Comparison of ENCODE assay signal across 2 cellular contexts in the genomic region with DNA sequence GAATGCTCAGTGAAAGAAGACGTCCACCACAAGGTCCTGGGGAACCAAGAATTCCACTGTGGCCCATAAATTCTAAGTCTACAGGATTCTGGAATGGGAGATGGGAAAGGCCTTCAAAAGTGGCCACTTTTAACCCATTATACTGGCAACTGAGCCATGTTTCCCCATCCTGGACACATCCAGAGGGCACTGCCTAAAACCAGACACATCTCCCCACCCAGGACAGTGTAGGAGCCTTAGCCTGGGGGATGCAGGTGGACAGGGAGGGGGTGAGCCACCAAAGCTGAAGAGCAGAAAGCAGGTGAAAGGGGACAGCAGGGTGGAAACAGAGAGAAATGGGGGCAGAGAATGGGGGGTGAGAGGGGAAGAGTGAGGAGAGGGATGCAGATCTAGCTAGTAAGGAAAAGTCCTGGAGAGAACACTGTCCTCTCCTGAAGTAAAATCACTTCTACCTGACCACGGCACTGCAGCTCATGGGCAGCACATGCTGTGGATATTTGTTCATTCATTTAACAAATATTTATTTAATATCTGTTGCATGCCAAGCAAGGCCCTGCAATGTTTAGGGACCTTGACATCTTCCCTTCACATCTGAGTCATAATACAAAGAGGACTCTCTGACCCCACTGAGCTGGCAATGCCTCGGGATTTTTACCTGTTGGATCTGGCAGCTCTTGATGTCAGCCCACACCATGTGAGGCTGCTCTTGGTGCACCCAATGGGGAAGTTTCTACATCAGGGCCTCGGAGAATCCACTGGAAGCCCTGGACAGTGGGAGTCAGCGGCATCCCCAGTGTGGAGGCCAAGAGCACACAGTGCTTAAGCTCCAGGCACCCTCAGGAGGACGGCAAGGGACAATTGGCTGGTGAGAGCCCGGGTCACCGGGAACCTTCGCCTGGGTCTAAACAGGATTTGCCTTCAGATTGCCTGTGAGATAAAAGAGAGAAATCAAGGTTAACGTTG.
A peak's percentile ranks its signal among the peaks of the same experiment; 100 is the strongest.
TF ChIP-seq lines count a peak whose summit lies in the region.

No MANE protein-coding gene starts in this region.

TF ChIP-seq in A549, 52 proteins besides CTCF, POLR2A, EP300 and RAD21:
- TF ChIP-seq, protein P1, sequence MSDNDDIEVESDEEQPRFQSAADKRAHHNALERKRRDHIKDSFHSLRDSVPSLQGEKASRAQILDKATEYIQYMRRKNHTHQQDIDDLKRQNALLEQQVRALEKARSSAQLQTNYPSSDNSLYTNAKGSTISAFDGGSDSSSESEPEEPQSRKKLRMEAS (IDR thresholded peaks at IDR 0.05): 0 out of 2 replicates have a peak, but pooled peaks have one; percentile 40
TF ChIP-seq in A549: peak in this region for 1; not testable (repeated sequence) for 51.

TF ChIP-seq in HEK293, 187 proteins besides CTCF, POLR2A, EP300 and RAD21:
- TF ChIP-seq SCRT2 (tag by site-specific recombination; IDR thresholded peaks at IDR 0.05): 0 out of 2 replicates have a peak, but pooled peaks have one; percentile 12
- TF ChIP-seq PRDM1 (tag by site-specific recombination; IDR thresholded peaks at IDR 0.05): peak; percentile 53; the same call in 1 of the 2 replicates
